Comparison of ENCODE assay signal across 1 cellular context in genomic region chr11:62792193-62792575, GRCh38.
TF ChIP-seq lines count a peak whose summit lies in the region.

No MANE protein-coding gene starts in this region.

TF ChIP-seq in WTC11, 78 proteins besides CTCF, POLR2A, EP300 and RAD21 (continued from another document):
- TF ChIP-seq PRDM15 (CRISPR knock-in tag; IDR thresholded peaks at IDR 0.05) (no peak), NR3C1 (CRISPR knock-in tag; conservative IDR thresholded peaks at IDR 0.05; ENCODE audit: low read depth) (no peak), E2F4 (CRISPR knock-in tag; IDR thresholded peaks at IDR 0.05; ENCODE audit: borderline replicate concordance, low read depth) (no peak), NR2C2 (CRISPR knock-in tag; IDR thresholded peaks at IDR 0.05) (no peak), KAT7 (CRISPR knock-in tag; IDR thresholded peaks at IDR 0.05; ENCODE audit: borderline replicate concordance) (no peak), EMX1 (CRISPR knock-in tag; IDR thresholded peaks at IDR 0.05) (no peak), PRRX2 (CRISPR knock-in tag; IDR thresholded peaks at IDR 0.05) (no peak)
